In genomic region chr2:62738981-62739936, GRCh38 we compare ENCODE assay signal across 22 cellular contexts. TPM values are rescaled to one million over a fixed set of nuclear protein-coding genes. Genes with fewer than 3 reads are reported as not detected.
DNase-seq lines count a peak whose midpoint lies in the region; ATAC-seq, FAIRE-seq and TF ChIP-seq lines count a peak whose summit lies in the region.
"Had no signal": no experiment of that assay in that cellular context is flagged by ENCODE, and none has a peak within 500 bp of the region (broad histone marks: within the 10 kb centered on the region; RNA-seq: fewer than 3 reads in every experiment).

No MANE protein-coding gene starts in this region.

- DNase-seq in mammary epithelial cell (no peak), MCF 10A (ENCODE audit: unreplicated experiment) (no peak), astrocyte (ENCODE audit: low read depth) (no peak), fibroblast of villous mesenchyme (ENCODE audit: low read depth) (peak; percentile 48), inferior parietal cortex (ENCODE audit: extremely low spot score) (no peak)
- no peak for DNase-seq in naive thymus-derived CD8-positive, alpha-beta T cell
- DNase-seq: activated naive CD4-positive, alpha-beta T cell treated with anti-CD3 and anti-CD28 coated beads for 36 hours; dorsolateral prefrontal cortex; H9; islet precursor cell; mesendoderm; NCI-H187 treated with DMSO at 0.1 percent for 48 hours; NCI-H446 treated with DMSO at 0.1 percent for 48 hours; NK-92 treated with Interleukin-12 subunit alpha and Interleukin-12 subunit beta, amount 100 ng/mL, for 24 hours; spleen had no signal

- H3K27me3 Mint-ChIP-seq in MCF 10A (ENCODE audit: insufficient read depth, unreplicated experiment) (no peaks in the 10 kb centered on the region), astrocyte (ENCODE audit: low read depth, unreplicated experiment) (no peaks in the 10 kb centered on the region)
- no peaks in the 10 kb centered on the region for H3K27me3 Mint-ChIP-seq in naive thymus-derived CD8-positive, alpha-beta T cell
- H3K27me3 Mint-ChIP-seq: brain; natural killer cell treated with Interleukin-12 subunit alpha and Interleukin-12 subunit beta and Interleukin-15 and Interleukin-18, amount 100 ng/mL, for 72 hours; progenitor cell of endocrine pancreas had no signal

- dilution Hi-C loops in mammary epithelial cell (cut with HindIII; ENCODE audit: low sequenced_read_pairs): no loop called here

- BruUV-seq in mammary epithelial cell (replicated peaks; lab: Mats Ljungman, UMichigan): no TSS peak
- BruUV-seq in MCF 10A (replicated peaks; lab: Mats Ljungman, UMichigan): no TSS peak

- H2AFZ ChIP-seq in mammary epithelial cell (ENCODE audit: low read depth, low read length) (no peak overlapping the region), astrocyte (ENCODE audit: low read depth, low read length) (no peak overlapping the region)

- H3K36me3 ChIP-seq in mammary epithelial cell (ENCODE audit: insufficient read depth, low read length): no peaks in the 10 kb centered on the region
- no peaks in the 10 kb centered on the region for H3K36me3 ChIP-seq in astrocyte (ENCODE audit: insufficient read depth, low read length)
- H3K36me3 ChIP-seq: spleen, thoracic aorta had no signal

- H3K9me3 ChIP-seq in mammary epithelial cell (replicated peaks; ENCODE audit: insufficient read depth, low read length) (no peaks in the 10 kb centered on the region), astrocyte (ENCODE audit: insufficient read depth, low read depth, low read length) (no peaks in the 10 kb centered on the region)
- H3K9me3 ChIP-seq: spleen, thoracic aorta had no signal

- H3K4me3 Mint-ChIP-seq in MCF 10A (ENCODE audit: unreplicated experiment) (no peak overlapping the region), astrocyte (ENCODE audit: unreplicated experiment) (no peak overlapping the region)
- H3K4me3 Mint-ChIP-seq in naive thymus-derived CD8-positive, alpha-beta T cell: no peak overlapping the region
- H3K4me3 Mint-ChIP-seq: activated naive CD4-positive, alpha-beta T cell treated with anti-CD3 and anti-CD28 coated beads for 36 hours; brain; H9; natural killer cell treated with Interleukin-12 subunit alpha and Interleukin-12 subunit beta and Interleukin-15 and Interleukin-18, amount 100 ng/mL, for 72 hours had no signal

- H3K9ac ChIP-seq in mammary epithelial cell (ENCODE audit: insufficient read depth, low read length): peak overlapping the region; percentile 5
- H3K9ac ChIP-seq in astrocyte (ENCODE audit: low read length): no peak overlapping the region

- intact Hi-C loops in mammary epithelial cell (cut with micrococcal nuclease): no loop called here
- intact Hi-C loops in MCF 10A (cut with micrococcal nuclease): no loop called here

- H3K36me3 Mint-ChIP-seq in MCF 10A (ENCODE audit: insufficient read depth, unreplicated experiment) (peaks cover 4% of the 10 kb centered on the region), astrocyte (ENCODE audit: low read depth, unreplicated experiment) (no peaks in the 10 kb centered on the region)
- peaks cover 0 to 4% (median 0%) of the 10 kb centered on the region in 3 donors for H3K36me3 Mint-ChIP-seq in naive thymus-derived CD8-positive, alpha-beta T cell
- H3K36me3 Mint-ChIP-seq: natural killer cell treated with Interleukin-12 subunit alpha and Interleukin-12 subunit beta and Interleukin-15 and Interleukin-18, amount 100 ng/mL, for 72 hours had no signal

- H3K4me2 ChIP-seq in mammary epithelial cell (ENCODE audit: insufficient read depth, low read depth, low read length) (no peak overlapping the region), astrocyte (ENCODE audit: low read length) (no peak overlapping the region)

- POLR2A ChIA-PET in MCF 10A (lab: Yijun Ruan, JAX): interaction anchor here (0.6 to 0.7 kb wide), 3 partner anchors 11 to 113 kb away, joined by 3 to 4 read pairs (median 3); no protein-coding TSS in a partner anchor
- POLR2A ChIA-PET in naive thymus-derived CD8-positive, alpha-beta T cell (lab: Charles Lee): no interaction called here

- H3K27me3 ChIP-seq in mammary epithelial cell (ENCODE audit: insufficient read depth, low read length) (no peaks in the 10 kb centered on the region), astrocyte (ENCODE audit: insufficient read depth, low read length) (no peaks in the 10 kb centered on the region)
- H3K27me3 ChIP-seq: dorsolateral prefrontal cortex, spleen had no signal

- TF ChIP-seq CTCF in mammary epithelial cell (conservative IDR thresholded peaks at IDR 0.05 in 1 of 2, IDR thresholded peaks at IDR 0.05 in 1 of 2; ENCODE audit: extremely low read depth in 1 of 2, insufficient read depth in 1 of 2, low read depth in 1 of 2, low read length in 2 of 2): no peak
- no peak for TF ChIP-seq CTCF in MCF 10A (IDR thresholded peaks at IDR 0.05; ENCODE audit: unreplicated experiment)
- no peak for TF ChIP-seq CTCF in astrocyte (IDR thresholded peaks at IDR 0.05; ENCODE audit: insufficient read depth, low read depth, low read length)
- no peak for TF ChIP-seq CTCF in fibroblast of villous mesenchyme (IDR thresholded peaks at IDR 0.05; ENCODE audit: insufficient read depth, low read depth, low read length)

- no peaks in the 10 kb centered on the region for H3K9me3 Mint-ChIP-seq in MCF 10A (ENCODE audit: unreplicated experiment)
- H3K9me3 Mint-ChIP-seq in astrocyte (ENCODE audit: unreplicated experiment): no peaks in the 10 kb centered on the region
- H3K9me3 Mint-ChIP-seq in naive thymus-derived CD8-positive, alpha-beta T cell: peaks cover 0 to 3% (median 0%) of the 10 kb centered on the region in 9 donors
- H3K9me3 Mint-ChIP-seq: activated naive CD4-positive, alpha-beta T cell treated with anti-CD3 and anti-CD28 coated beads for 36 hours; H9; natural killer cell treated with Interleukin-12 subunit alpha and Interleukin-12 subunit beta and Interleukin-15 and Interleukin-18, amount 100 ng/mL, for 72 hours had no signal

- H3K27ac Mint-ChIP-seq in MCF 10A (ENCODE audit: low read depth, unreplicated experiment): no peak overlapping the region
- H3K27ac Mint-ChIP-seq in astrocyte (ENCODE audit: unreplicated experiment): peak overlapping the region; percentile 13
- H3K27ac Mint-ChIP-seq in naive thymus-derived CD8-positive, alpha-beta T cell: no peak overlapping the region
- H3K27ac Mint-ChIP-seq: activated naive CD4-positive, alpha-beta T cell treated with anti-CD3 and anti-CD28 coated beads for 36 hours; brain; natural killer cell treated with Interleukin-12 subunit alpha and Interleukin-12 subunit beta and Interleukin-15 and Interleukin-18, amount 100 ng/mL, for 72 hours had no signal

- H3K4me3 ChIP-seq in mammary epithelial cell (replicated peaks in 1 of 3; ENCODE audit: insufficient read depth in 1 of 3, low read depth in 2 of 3, low read length in 3 of 3) (no peak overlapping the region), astrocyte (ENCODE audit: insufficient read depth, low read depth, low read length) (no peak overlapping the region), fibroblast of villous mesenchyme (ENCODE audit: low read depth, low read length) (no peak overlapping the region)
- H3K4me3 ChIP-seq: dorsolateral prefrontal cortex, spleen, thoracic aorta had no signal

- no peaks in the 10 kb centered on the region for H3K4me1 ChIP-seq in mammary epithelial cell (ENCODE audit: insufficient read depth, low read length)
- peaks cover 10% of the 10 kb centered on the region for H3K4me1 ChIP-seq in astrocyte (ENCODE audit: insufficient read depth, low read length)

- 100% methylated on average over 2 of the region's 2 CpGs for WGBS in mammary epithelial cell (ENCODE audit: low coverage, missing lambda C conversion rate)

- H4K20me1 ChIP-seq in mammary epithelial cell (ENCODE audit: insufficient read depth, low read length) (no peaks in the 10 kb centered on the region), astrocyte (ENCODE audit: insufficient read depth, low read length) (peaks cover 31% of the 10 kb centered on the region)

- peak; percentile 17 for FAIRE-seq in astrocyte (lab: Jason Lieb, UNC)

- ATAC-seq in HG03039 (IDR thresholded peaks at IDR 0.05; ENCODE audit: unreplicated experiment): no peak
- no peak for ATAC-seq in naive thymus-derived CD8-positive, alpha-beta T cell
- ATAC-seq in HG03045 (IDR thresholded peaks at IDR 0.05; ENCODE audit: unreplicated experiment): no peak
- ATAC-seq: esophagus mucosa; natural killer cell treated with Interleukin-12 subunit alpha and Interleukin-12 subunit beta and Interleukin-15 and Interleukin-18, amount 100 ng/mL, for 72 hours had no signal

- CTCF ChIA-PET in mammary epithelial cell (lab: Charles Lee; ENCODE audit: low non-redundant PET): no interaction called here
- CTCF ChIA-PET in MCF 10A (lab: Yijun Ruan, JAX): no interaction called here

- H3K79me2 ChIP-seq in mammary epithelial cell (ENCODE audit: insufficient read depth, low read length) (peaks cover 98% of the 10 kb centered on the region), astrocyte (ENCODE audit: insufficient read depth, low read length) (peaks cover 95% of the 10 kb centered on the region)

- H3K27ac ChIP-seq in mammary epithelial cell (ENCODE audit: insufficient read depth, low read depth, low read length): no peak overlapping the region
- no peak overlapping the region for H3K27ac ChIP-seq in astrocyte (ENCODE audit: low read depth, low read length)
- H3K27ac ChIP-seq: dorsolateral prefrontal cortex, spleen, thoracic aorta had no signal

- in situ Hi-C loops in mammary epithelial cell (cut with MboI; ENCODE audit: low sequenced_read_pairs in 2 of 2): no loop called here

- H3K4me1 Mint-ChIP-seq in MCF 10A (ENCODE audit: insufficient read depth, unreplicated experiment) (peaks cover 18% of the 10 kb centered on the region), astrocyte (ENCODE audit: low read depth, unreplicated experiment) (peaks cover 26% of the 10 kb centered on the region)
- H3K4me1 Mint-ChIP-seq in naive thymus-derived CD8-positive, alpha-beta T cell: peaks cover 20 to 55% (median 32%) of the 10 kb centered on the region in 4 donors

RNA-seq across cellular contexts. Expression of gene EHBP1, which starts 33.7 kb away (rescaled TPM):
- total RNA-seq in mammary epithelial cell: 100 to 1,000 TPM in 1 of 2 donors, 10 to 100 TPM in 1; 46.0 to 101 TPM
- 56.8 TPM for polyA plus RNA-seq in mammary epithelial cell
- polyA minus RNA-seq in mammary epithelial cell: 156 TPM
- total RNA-seq in MCF 10A (2022): 62.1 and 81.2 TPM in 2 replicates
- 44.1 and 50.4 TPM in 2 replicates for total RNA-seq in astrocyte
- 94.4 and 140 TPM in 2 replicates for total RNA-seq in fibroblast of villous mesenchyme
- total RNA-seq in naive thymus-derived CD8-positive, alpha-beta T cell: 10 to 100 TPM; 29.2 to 30.8 TPM
- polyA plus RNA-seq in naive thymus-derived CD8-positive, alpha-beta T cell: 10 to 100 TPM in 1 of 3 donors, 1 to 10 TPM in 2; 9.8 to 10.3 (median 9.9) TPM
